In the genomic region with DNA sequence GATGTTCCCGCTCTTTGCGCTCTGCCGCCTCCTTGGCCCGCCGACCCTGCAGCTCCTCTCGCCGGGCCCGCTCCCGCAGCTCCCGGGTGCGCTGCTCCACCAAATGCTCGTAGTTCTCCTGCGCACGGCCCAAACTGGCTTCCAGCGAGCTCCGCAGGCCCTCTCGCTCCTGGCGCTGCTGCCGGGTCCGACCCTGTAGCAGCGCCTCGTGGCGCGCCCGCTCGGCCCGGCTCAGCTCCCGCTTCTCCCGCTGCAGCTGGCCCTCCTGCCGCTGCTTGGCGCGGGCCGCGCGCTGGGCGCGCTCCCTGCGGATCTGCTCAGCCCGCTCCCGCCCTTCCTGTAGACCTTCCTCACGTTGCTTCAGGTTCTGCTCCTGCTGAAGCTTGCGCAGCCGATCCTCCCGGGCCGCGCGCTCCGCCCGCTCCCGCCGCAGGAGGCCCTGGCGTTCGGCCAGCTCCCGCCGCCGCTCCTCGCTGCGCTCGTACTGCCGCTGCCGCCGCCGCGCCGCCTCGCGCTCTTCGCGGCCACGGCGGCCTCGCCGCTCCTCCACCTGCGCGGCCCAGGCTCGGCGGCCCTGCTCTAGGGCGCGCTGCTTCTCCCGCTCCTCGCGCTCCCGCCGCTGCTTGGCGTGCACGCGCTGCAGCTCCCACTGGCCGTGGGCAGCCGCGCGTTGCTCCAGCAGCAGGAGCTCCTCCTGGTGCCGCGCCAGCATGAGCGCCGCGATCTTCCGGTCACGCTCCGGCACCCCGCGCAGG, we compare ENCODE assay signal across 1 cellular context.
TF ChIP-seq lines count a peak whose summit lies in the region.

No MANE protein-coding gene starts in this region.

TF ChIP-seq in HEK293, 187 proteins besides CTCF, POLR2A, EP300 and RAD21 (continued from another document):
- TF ChIP-seq, protein P1, sequence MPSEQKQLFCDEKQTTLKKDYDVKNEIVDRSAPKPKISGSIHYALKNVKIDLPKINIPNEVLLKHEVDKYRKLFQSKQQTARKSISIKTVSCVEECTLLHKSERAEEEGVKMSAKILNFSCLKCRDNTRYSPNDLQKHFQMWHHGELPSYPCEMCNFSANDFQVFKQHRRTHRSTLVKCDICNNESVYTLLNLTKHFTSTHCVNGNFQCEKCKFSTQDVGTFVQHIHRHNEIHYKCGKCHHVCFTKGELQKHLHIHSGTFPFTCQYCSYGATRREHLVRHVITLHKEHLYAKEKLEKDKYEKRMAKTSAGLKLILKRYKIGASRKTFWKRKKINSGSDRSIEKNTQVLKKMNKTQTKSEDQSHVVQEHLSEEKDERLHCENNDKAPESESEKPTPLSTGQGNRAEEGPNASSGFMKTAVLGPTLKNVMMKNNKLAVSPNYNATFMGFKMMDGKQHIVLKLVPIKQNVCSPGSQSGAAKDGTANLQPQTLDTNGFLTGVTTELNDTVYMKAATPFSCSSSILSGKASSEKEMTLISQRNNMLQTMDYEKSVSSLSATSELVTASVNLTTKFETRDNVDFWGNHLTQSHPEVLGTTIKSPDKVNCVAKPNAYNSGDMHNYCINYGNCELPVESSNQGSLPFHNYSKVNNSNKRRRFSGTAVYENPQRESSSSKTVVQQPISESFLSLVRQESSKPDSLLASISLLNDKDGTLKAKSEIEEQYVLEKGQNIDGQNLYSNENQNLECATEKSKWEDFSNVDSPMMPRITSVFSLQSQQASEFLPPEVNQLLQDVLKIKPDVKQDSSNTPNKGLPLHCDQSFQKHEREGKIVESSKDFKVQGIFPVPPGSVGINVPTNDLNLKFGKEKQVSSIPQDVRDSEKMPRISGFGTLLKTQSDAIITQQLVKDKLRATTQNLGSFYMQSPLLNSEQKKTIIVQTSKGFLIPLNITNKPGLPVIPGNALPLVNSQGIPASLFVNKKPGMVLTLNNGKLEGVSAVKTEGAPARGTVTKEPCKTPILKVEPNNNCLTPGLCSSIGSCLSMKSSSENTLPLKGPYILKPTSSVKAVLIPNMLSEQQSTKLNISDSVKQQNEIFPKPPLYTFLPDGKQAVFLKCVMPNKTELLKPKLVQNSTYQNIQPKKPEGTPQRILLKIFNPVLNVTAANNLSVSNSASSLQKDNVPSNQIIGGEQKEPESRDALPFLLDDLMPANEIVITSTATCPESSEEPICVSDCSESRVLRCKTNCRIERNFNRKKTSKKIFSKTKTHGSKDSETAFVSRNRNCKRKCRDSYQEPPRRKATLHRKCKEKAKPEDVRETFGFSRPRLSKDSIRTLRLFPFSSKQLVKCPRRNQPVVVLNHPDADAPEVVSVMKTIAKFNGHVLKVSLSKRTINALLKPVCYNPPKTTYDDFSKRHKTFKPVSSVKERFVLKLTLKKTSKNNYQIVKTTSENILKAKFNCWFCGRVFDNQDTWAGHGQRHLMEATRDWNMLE (tag by site-specific recombination; conservative IDR thresholded peaks at IDR 0.05; ENCODE audit: low read depth), result no peak
- TF ChIP-seq, protein P2, sequence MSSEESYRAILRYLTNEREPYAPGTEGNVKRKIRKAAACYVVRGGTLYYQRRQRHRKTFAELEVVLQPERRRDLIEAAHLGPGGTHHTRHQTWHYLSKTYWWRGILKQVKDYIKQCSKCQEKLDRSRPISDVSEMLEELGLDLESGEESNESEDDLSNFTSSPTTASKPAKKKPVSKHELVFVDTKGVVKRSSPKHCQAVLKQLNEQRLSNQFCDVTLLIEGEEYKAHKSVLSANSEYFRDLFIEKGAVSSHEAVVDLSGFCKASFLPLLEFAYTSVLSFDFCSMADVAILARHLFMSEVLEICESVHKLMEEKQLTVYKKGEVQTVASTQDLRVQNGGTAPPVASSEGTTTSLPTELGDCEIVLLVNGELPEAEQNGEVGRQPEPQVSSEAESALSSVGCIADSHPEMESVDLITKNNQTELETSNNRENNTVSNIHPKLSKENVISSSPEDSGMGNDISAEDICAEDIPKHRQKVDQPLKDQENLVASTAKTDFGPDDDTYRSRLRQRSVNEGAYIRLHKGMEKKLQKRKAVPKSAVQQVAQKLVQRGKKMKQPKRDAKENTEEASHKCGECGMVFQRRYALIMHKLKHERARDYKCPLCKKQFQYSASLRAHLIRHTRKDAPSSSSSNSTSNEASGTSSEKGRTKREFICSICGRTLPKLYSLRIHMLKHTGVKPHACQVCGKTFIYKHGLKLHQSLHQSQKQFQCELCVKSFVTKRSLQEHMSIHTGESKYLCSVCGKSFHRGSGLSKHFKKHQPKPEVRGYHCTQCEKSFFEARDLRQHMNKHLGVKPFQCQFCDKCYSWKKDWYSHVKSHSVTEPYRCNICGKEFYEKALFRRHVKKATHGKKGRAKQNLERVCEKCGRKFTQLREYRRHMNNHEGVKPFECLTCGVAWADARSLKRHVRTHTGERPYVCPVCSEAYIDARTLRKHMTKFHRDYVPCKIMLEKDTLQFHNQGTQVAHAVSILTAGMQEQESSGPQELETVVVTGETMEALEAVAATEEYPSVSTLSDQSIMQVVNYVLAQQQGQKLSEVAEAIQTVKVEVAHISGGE (tag by site-specific recombination; conservative IDR thresholded peaks at IDR 0.05; ENCODE audit: low read depth), result no peak
